In genomic region chr1:170790651-170791071, GRCh38 we compare ENCODE assay signal across 1 cellular context.
TF ChIP-seq lines count a peak whose summit lies in the region.

No MANE protein-coding gene starts in this region.

TF ChIP-seq in HCT116, 20 proteins besides CTCF, POLR2A, EP300 and RAD21:
- TF ChIP-seq ATF3 (IDR thresholded peaks at IDR 0.05) (no peak), ZBTB33 (IDR thresholded peaks at IDR 0.05; ENCODE audit: extremely low read depth, insufficient replicate concordance, low read length) (no peak), FOSL1 (IDR thresholded peaks at IDR 0.05; ENCODE audit: low read depth) (no peak), JUND (IDR thresholded peaks at IDR 0.05) (no peak), EZH2phosphoT487 (IDR thresholded peaks at IDR 0.05; ENCODE audit: borderline replicate concordance) (no peak), CEBPB (IDR thresholded peaks at IDR 0.05; ENCODE audit: low read depth) (no peak), SP1 (IDR thresholded peaks at IDR 0.05; ENCODE audit: low read depth) (no peak)
